In the genomic region with DNA sequence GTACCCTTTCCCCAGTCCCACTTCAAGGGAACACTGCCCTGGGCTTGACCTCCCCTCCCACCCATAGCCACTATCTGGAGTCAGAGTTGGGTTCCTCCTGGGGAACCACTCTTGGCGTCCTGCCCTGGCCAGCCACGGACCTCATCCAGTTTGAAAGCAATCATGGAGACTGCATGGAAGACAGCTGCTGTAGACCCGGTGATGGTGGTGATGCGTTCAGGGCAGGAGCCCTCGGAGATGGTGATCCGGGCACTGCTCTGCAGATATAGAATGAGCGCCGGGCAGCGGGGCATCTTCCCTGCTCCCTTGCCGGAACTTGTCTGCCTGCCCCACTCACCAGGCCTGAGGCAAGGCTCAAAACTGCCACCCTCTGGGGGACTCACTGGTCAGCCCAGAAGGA, we compare ENCODE assay signal across 26 cellular contexts. TPM values are rescaled to one million over a fixed set of nuclear protein-coding genes. Genes with fewer than 3 reads are reported as not detected.
"Had no signal": no experiment of that assay in that cellular context is flagged by ENCODE, and none has a peak within 500 bp of the region (broad histone marks: within the 10 kb centered on the region; RNA-seq: fewer than 3 reads in every experiment).

No MANE protein-coding gene starts in this region.

- H3K4me3 ChIP-seq: coronary artery, dorsolateral prefrontal cortex, esophagus muscularis mucosa, gastroesophageal sphincter, heart right ventricle, left ventricle myocardium inferior, lower lobe of right lung had no signal

- DNase-seq: dermis blood vessel endothelial cell; dorsolateral prefrontal cortex; effector CD4-positive, alpha-beta T cell; effector memory CD4-positive, alpha-beta T cell; foreskin keratinocyte; head of caudate nucleus; heart right ventricle; hippocampal formation; left colon; left ventricle myocardium inferior; lower lobe of right lung; mesenchymal stem cell had no signal

- H3K9me3 ChIP-seq: esophagus muscularis mucosa, gastroesophageal sphincter, heart right ventricle, left ventricle myocardium inferior, lower lobe of right lung had no signal

- H3K27me3 ChIP-seq: dorsolateral prefrontal cortex, esophagus muscularis mucosa, gastroesophageal sphincter had no signal

- FAIRE-seq: colon, endothelial cell of umbilical vein, frontal cortex, islet of Langerhans, keratinocyte had no signal

- ATAC-seq: foreskin keratinocyte, gastroesophageal sphincter, heart right ventricle, left colon, left lobe of liver, lower lobe of right lung had no signal

- H3K27ac ChIP-seq: coronary artery, esophagus muscularis mucosa, foreskin keratinocyte, gastroesophageal sphincter, lower lobe of right lung had no signal

- H3K4me1 ChIP-seq: foreskin keratinocyte had no signal

RNA-seq across cellular contexts. Expression of gene GPR62, which starts 5.2 kb away (rescaled TPM):
- total RNA-seq: dermis blood vessel endothelial cell, epithelial cell of proximal tubule, foreskin keratinocyte, kidney epithelial cell, left colon, left lobe of liver, lower leg skin, lower lobe of right lung, lung microvascular endothelial cell, mesenteric fat pad had no signal
